In genomic region chr14:81220767-81221578, GRCh38 we compare ENCODE assay signal across 8 cellular contexts. TPM values are rescaled to one million over a fixed set of nuclear protein-coding genes. Genes with fewer than 3 reads are reported as not detected.
DNase-seq lines count a peak whose midpoint lies in the region; ATAC-seq and TF ChIP-seq lines count a peak whose summit lies in the region.

Gene GTF2A1 (minus strand): TSS chr14:81220959. CDS start chr14:81220518, 441 bp downstream.

- peaks cover 30% of the 10 kb centered on the region for H3K4me1 Mint-ChIP-seq in activated T-helper 2 cell treated with anti-CD3 and anti-CD28 coated beads, Interferon-gamma antibody, Interleukin-2, Interleukin-4, amounts not matched to agents 10 μg/mL and 5 μg/mL and 100 μg/mL, durations not matched to agents 14 hours and 24 hours and 36 hours (ENCODE audit: low read depth)
- peaks cover 11 to 42% (median 39%) of the 10 kb centered on the region in 4 donors for H3K4me1 Mint-ChIP-seq in naive thymus-derived CD8-positive, alpha-beta T cell

- H3K4me1 ChIP-seq in RWPE2 (ENCODE audit: insufficient read depth, poor library complexity, severe bottlenecking), result peaks cover 16% of the 10 kb centered on the region

- H3K4me3 ChIP-seq in RWPE2 (ENCODE audit: severe bottlenecking), result peak within 1 kb of the TSS; percentile 51
- peak within 1 kb of the TSS; percentile 94 for H3K4me3 ChIP-seq in fibroblast of mammary gland (ENCODE audit: control insufficient read depth, low read depth, low read length)

- peaks cover 9% of the 10 kb centered on the region for H3K36me3 ChIP-seq in RWPE2 (ENCODE audit: low read depth)

- ATAC-seq in RWPE2 (ENCODE audit: low read depth), result peak; percentile 77
- ATAC-seq in naive thymus-derived CD8-positive, alpha-beta T cell, result peak; percentile 67 to 70

- peak within 1 kb of the TSS; percentile 92 for H3K27ac ChIP-seq in RWPE2 (ENCODE audit: poor library complexity, severe bottlenecking)

- intact Hi-C loops in activated T-helper 2 cell treated with anti-CD3 and anti-CD28 coated beads, Interferon-gamma antibody, Interleukin-2, Interleukin-4, amounts not matched to agents 10 μg/mL and 5 μg/mL and 100 μg/mL, durations not matched to agents 14 hours and 24 hours and 36 hours (cut with micrococcal nuclease), result loop anchor here (1.0 kb wide), 1 partner anchor 312 kb away; the partner anchor contains the start of gene SEL1L

- H3K27me3 ChIP-seq in RWPE2 (ENCODE audit: insufficient read depth, poor library complexity, severe bottlenecking), result no peaks in the 10 kb centered on the region

- H3K9me3 ChIP-seq in RWPE2 (ENCODE audit: severe bottlenecking), result no peaks in the 10 kb centered on the region

- H3K27ac Mint-ChIP-seq in activated T-helper 2 cell treated with anti-CD3 and anti-CD28 coated beads, Interferon-gamma antibody, Interleukin-2, Interleukin-4, amounts not matched to agents 10 μg/mL and 5 μg/mL and 100 μg/mL, durations not matched to agents 14 hours and 24 hours and 36 hours, result peak within 1 kb of the TSS; percentile 100
- peak within 1 kb of the TSS; percentile 99 to 100 (median 100) for H3K27ac Mint-ChIP-seq in naive thymus-derived CD8-positive, alpha-beta T cell

- H3K27me3 Mint-ChIP-seq in activated T-helper 2 cell treated with anti-CD3 and anti-CD28 coated beads, Interferon-gamma antibody, Interleukin-2, Interleukin-4, amounts not matched to agents 10 μg/mL and 5 μg/mL and 100 μg/mL, durations not matched to agents 14 hours and 24 hours and 36 hours (ENCODE audit: low read depth), result peaks cover 2% of the 10 kb centered on the region
- peaks cover 0 to 2% (median 0%) of the 10 kb centered on the region in 5 donors for H3K27me3 Mint-ChIP-seq in naive thymus-derived CD8-positive, alpha-beta T cell

- H3K36me3 Mint-ChIP-seq in activated T-helper 2 cell treated with anti-CD3 and anti-CD28 coated beads, Interferon-gamma antibody, Interleukin-2, Interleukin-4, amounts not matched to agents 10 μg/mL and 5 μg/mL and 100 μg/mL, durations not matched to agents 14 hours and 24 hours and 36 hours (ENCODE audit: low read depth), result peaks cover 17% of the 10 kb centered on the region
- peaks cover 5 to 7% (median 6%) of the 10 kb centered on the region in 3 donors for H3K36me3 Mint-ChIP-seq in naive thymus-derived CD8-positive, alpha-beta T cell

- peak within 1 kb of the TSS; percentile 100 for H3K4me3 Mint-ChIP-seq in activated T-helper 2 cell treated with anti-CD3 and anti-CD28 coated beads, Interferon-gamma antibody, Interleukin-2, Interleukin-4, amounts not matched to agents 10 μg/mL and 5 μg/mL and 100 μg/mL, durations not matched to agents 14 hours and 24 hours and 36 hours (ENCODE audit: low read depth)
- peak within 1 kb of the TSS; percentile 94 to 100 (median 100) for H3K4me3 Mint-ChIP-seq in naive thymus-derived CD8-positive, alpha-beta T cell

- peak; percentile 97 for DNase-seq in EH (ENCODE audit: low read depth)
- peak; percentile 93 for DNase-seq in H4 (ENCODE audit: low spot score)
- DNase-seq in LoVo (ENCODE audit: low spot score), result peak; percentile 93
- peak; percentile 98 for DNase-seq in RWPE2 (ENCODE audit: low spot score)
- peak; percentile 95 for DNase-seq in activated T-helper 2 cell treated with anti-CD3 and anti-CD28 coated beads, Interferon-gamma antibody, Interleukin-2, Interleukin-4, amounts not matched to agents 10 μg/mL and 5 μg/mL and 100 μg/mL, durations not matched to agents 14 hours and 24 hours and 36 hours (ENCODE audit: low spot score)
- peak; percentile 94 for DNase-seq in fibroblast of mammary gland (ENCODE audit: low read depth)
- peak; percentile 91 to 98 (median 96) for DNase-seq in naive thymus-derived CD8-positive, alpha-beta T cell
- DNase-seq in stimulated activated naive CD4-positive, alpha-beta T cell (lab: John Stamatoyannopoulos, UW), result peak; percentile 93 to 98 (median 96)

- H3K9me3 Mint-ChIP-seq in activated T-helper 2 cell treated with anti-CD3 and anti-CD28 coated beads, Interferon-gamma antibody, Interleukin-2, Interleukin-4, amounts not matched to agents 10 μg/mL and 5 μg/mL and 100 μg/mL, durations not matched to agents 14 hours and 24 hours and 36 hours, result no peaks in the 10 kb centered on the region
- H3K9me3 Mint-ChIP-seq in naive thymus-derived CD8-positive, alpha-beta T cell, result no peaks in the 10 kb centered on the region

- POLR2A ChIA-PET in naive thymus-derived CD8-positive, alpha-beta T cell (lab: Charles Lee), result interaction anchor here (0.6 to 2.7 kb wide), 18 partner anchors 10 to 313 kb away, joined by 3 to 30 read pairs (median 4); partner anchors contain the start of genes CEP128 and SEL1L

- TF ChIP-seq CTCF in RWPE2 (IDR thresholded peaks at IDR 0.05; ENCODE audit: poor library complexity, severe bottlenecking) (no peak), fibroblast of mammary gland (conservative IDR thresholded peaks at IDR 0.05; ENCODE audit: control insufficient read depth, insufficient read depth, low read depth, low read length) (no peak)

RNA-seq across cellular contexts. Expression of gene GTF2A1, which starts in this region (rescaled TPM):
- 16.5 and 17.2 TPM in 2 replicates for total RNA-seq in H4 (2014; rRNA removed; shearing (Covaris generic))
- total RNA-seq in activated T-helper 2 cell treated with anti-CD3 and anti-CD28 coated beads, Interferon-gamma antibody, Interleukin-2, Interleukin-4, amounts not matched to agents 10 μg/mL and 5 μg/mL and 100 μg/mL, durations not matched to agents 14 hours and 24 hours and 36 hours, result 41.2 and 45.1 TPM in 2 replicates
- total RNA-seq in naive thymus-derived CD8-positive, alpha-beta T cell, result 10 to 100 TPM; 30.4 to 32.1 TPM
- 1 to 10 TPM; 7.2 to 8.9 (median 8.8) TPM for polyA plus RNA-seq in naive thymus-derived CD8-positive, alpha-beta T cell

Comparison
In these comparisons a context has a peak if more than half of its experiments do, and no peak if none do; other contexts are left out.
1. Peak in every context shown above with its lines: DNase-seq, ATAC-seq, H3K4me3 ChIP-seq and H3K27ac ChIP-seq.